Comparison of ENCODE assay signal across 11 cellular contexts in genomic region chr17:76000755-76001521, GRCh38. TPM values are rescaled to one million over a fixed set of nuclear protein-coding genes. Genes with fewer than 3 reads are reported as not detected.
A peak's percentile ranks its signal among the peaks of the same experiment; 100 is the strongest.
DNase-seq lines count a peak whose midpoint lies in the region; ATAC-seq and TF ChIP-seq lines count a peak whose summit lies in the region.
"Had no signal": no experiment of that assay in that cellular context is flagged by ENCODE, and none has a peak within 500 bp of the region (broad histone marks: within the 10 kb centered on the region; RNA-seq: fewer than 3 reads in every experiment).

Gene CDK3, plus strand, starts transcription at chr17:76000855. Its CDS starts 571 bp downstream, at chr17:76001426.

- no peak within 1 kb of the TSS for H3K4me3 Mint-ChIP-seq in activated CD8-positive, alpha-beta T cell treated with anti-CD3 and anti-CD28 coated beads, Interleukin-2, amount 10 ng/mL, durations not matched to agents 7 days and 5 days
- H3K4me3 Mint-ChIP-seq: activated T-cell treated with anti-CD3 and anti-CD28 coated beads, Interleukin-2, amount 50 U/mL, for 24 hours had no signal

- no peaks in the 10 kb centered on the region for H3K27me3 ChIP-seq in left ventricle myocardium inferior (ENCODE audit: low read depth)
- H3K27me3 ChIP-seq: left lung had no signal

- POLR2A ChIA-PET in activated CD8-positive, alpha-beta T cell treated with anti-CD3 and anti-CD28 coated beads, Interleukin-2, amount 10 ng/mL, durations not matched to agents 7 days and 5 days (lab: Charles Lee) = interaction anchor here (0.6 kb wide), 1 partner anchor 181 kb away, joined by 3 read pairs; no protein-coding TSS in a partner anchor

- no peak within 1 kb of the TSS for H3K27ac Mint-ChIP-seq in activated CD8-positive, alpha-beta T cell treated with anti-CD3 and anti-CD28 coated beads, Interleukin-2, amount 10 ng/mL, durations not matched to agents 7 days and 5 days
- H3K27ac Mint-ChIP-seq: activated T-cell treated with anti-CD3 and anti-CD28 coated beads, Interleukin-2, amount 50 U/mL, for 24 hours had no signal

- H3K4me1 ChIP-seq in left ventricle myocardium inferior = peaks cover 29% of the 10 kb centered on the region

- no peaks in the 10 kb centered on the region for H3K27me3 Mint-ChIP-seq in activated CD8-positive, alpha-beta T cell treated with anti-CD3 and anti-CD28 coated beads, Interleukin-2, amount 10 ng/mL, durations not matched to agents 7 days and 5 days (ENCODE audit: low read depth)
- H3K27me3 Mint-ChIP-seq: activated T-cell treated with anti-CD3 and anti-CD28 coated beads, Interleukin-2, amount 50 U/mL, for 24 hours had no signal

- H3K36me3 ChIP-seq in left ventricle myocardium inferior = peaks cover 5% of the 10 kb centered on the region

- H3K4me3 ChIP-seq in left ventricle myocardium inferior = no peak within 1 kb of the TSS
- H3K4me3 ChIP-seq: left lung had no signal

- no peak for TF ChIP-seq CTCF in left ventricle myocardium inferior (IDR thresholded peaks at IDR 0.05; ENCODE audit: borderline replicate concordance)

- H3K27ac ChIP-seq in left ventricle myocardium inferior (replicated peaks) = no peak within 1 kb of the TSS
- H3K27ac ChIP-seq: left lung had no signal

- DNase-seq in Right ventricle myocardium superior (peak; percentile 33), left ventricle myocardium inferior (no peak), mucosa of gallbladder (ENCODE audit: low spot score) (no peak), ureter (ENCODE audit: low spot score) (no peak), putamen (ENCODE audit: low spot score) (no peak)
- DNase-seq in activated CD8-positive, alpha-beta T cell treated with anti-CD3 and anti-CD28 coated beads, Interleukin-2, amount 10 ng/mL, durations not matched to agents 7 days and 5 days = no peak
- DNase-seq: DMS79 had no signal

- no peak for ATAC-seq in Right ventricle myocardium superior (ENCODE audit: poor library complexity)
- peak; percentile 10 for ATAC-seq in activated CD8-positive, alpha-beta T cell treated with anti-CD3 and anti-CD28 coated beads, Interleukin-2, amount 10 ng/mL, durations not matched to agents 7 days and 5 days
- ATAC-seq in HG03439 (IDR thresholded peaks at IDR 0.05; ENCODE audit: unreplicated experiment) = no peak
- ATAC-seq in GM18870 (IDR thresholded peaks at IDR 0.05; ENCODE audit: unreplicated experiment) = no peak

- CTCF ChIA-PET in activated CD8-positive, alpha-beta T cell treated with anti-CD3 and anti-CD28 coated beads, Interleukin-2, amount 10 ng/mL, durations not matched to agents 7 days and 5 days (lab: Charles Lee) = interaction anchor here (0.6 to 11.4 kb wide), 20 partner anchors 8 to 303 kb away, joined by 3 to 122 read pairs (median 4); partner anchors contain the start of genes EXOC7, FBF1 and MRPL38

- no peaks in the 10 kb centered on the region for H3K9me3 ChIP-seq in left ventricle myocardium inferior (replicated peaks)
- H3K9me3 ChIP-seq: left lung had no signal

- peaks cover 26% of the 10 kb centered on the region for H3K4me1 Mint-ChIP-seq in activated CD8-positive, alpha-beta T cell treated with anti-CD3 and anti-CD28 coated beads, Interleukin-2, amount 10 ng/mL, durations not matched to agents 7 days and 5 days (ENCODE audit: low read depth)

- H3K9me3 Mint-ChIP-seq in activated CD8-positive, alpha-beta T cell treated with anti-CD3 and anti-CD28 coated beads, Interleukin-2, amount 10 ng/mL, durations not matched to agents 7 days and 5 days (ENCODE audit: insufficient read depth) = no peaks in the 10 kb centered on the region
- H3K9me3 Mint-ChIP-seq: activated T-cell treated with anti-CD3 and anti-CD28 coated beads, Interleukin-2, amount 50 U/mL, for 24 hours had no signal

- intact Hi-C loops in Right ventricle myocardium superior (cut with DNase I) (no loop called here), left ventricle myocardium inferior (cut with micrococcal nuclease) (no loop called here)

- H3K36me3 Mint-ChIP-seq in activated CD8-positive, alpha-beta T cell treated with anti-CD3 and anti-CD28 coated beads, Interleukin-2, amount 10 ng/mL, durations not matched to agents 7 days and 5 days (ENCODE audit: low read depth) = peaks cover 3% of the 10 kb centered on the region

RNA-seq across cellular contexts. Expression of gene CDK3, which starts in this region (rescaled TPM):
- total RNA-seq in Right ventricle myocardium superior (1.8 TPM), left ventricle myocardium inferior (1.8 TPM), mucosa of gallbladder (11.9 TPM), ureter (10.7 TPM)
- 1 to 10 TPM; 6.4 to 7.3 TPM for total RNA-seq in activated CD8-positive, alpha-beta T cell treated with anti-CD3 and anti-CD28 coated beads, Interleukin-2, amount 10 ng/mL, durations not matched to agents 7 days and 5 days
